ENCODE assay signal across 24 cellular contexts in genomic region chr7:52726493-52726892, GRCh38.
"Had no signal": no experiment of that assay in that cellular context is flagged by ENCODE, and none has a peak within 500 bp of the region (broad histone marks: within the 10 kb centered on the region; RNA-seq: fewer than 3 reads in every experiment).

No MANE protein-coding gene starts in this region.

- H3K27me3 ChIP-seq: cardiac muscle cell had no signal

- H3K36me3 Mint-ChIP-seq: activated naive CD4-positive, alpha-beta T cell treated with anti-CD3 and anti-CD28 coated beads, Interleukin-2, amount 50 U/mL, for 24 hours; activated naive CD8-positive, alpha-beta T cell treated with anti-CD3 and anti-CD28 coated beads, Interleukin-2, amount 10 ng/mL, durations not matched to agents 7 days and 5 days had no signal

- DNase-seq: activated CD4-positive, alpha-beta T cell treated with anti-CD3 and anti-CD28 coated beads, Interleukin-2, amount 10 ng/mL, durations not matched to agents 24 days and 14 days; activated CD4-positive, alpha-beta T cell treated with anti-CD3 and anti-CD28 coated beads, Interleukin-2, amount 50 U/mL, for 4 hours; activated CD8-positive, alpha-beta T cell treated with anti-CD3 and anti-CD28 coated beads, Interleukin-2, amount 10 ng/mL, durations not matched to agents 7 days and 5 days; activated gamma-delta T cell; activated naive CD4-positive, alpha-beta T cell treated with Interleukin-2 at 50 U/mL for 16 hours; activated naive CD8-positive, alpha-beta T cell treated with anti-CD3 and anti-CD28 coated beads, Interleukin-2, amount 10 ng/mL, durations not matched to agents 7 days and 5 days; activated T-cell treated with anti-CD3 and anti-CD28 coated beads, Interleukin-2, amount 50 U/mL, for 24 hours; amygdala; NCI-H1105; NCI-H1417 treated with DMSO at 0.1 percent for 48 hours; NCI-H187 treated with DMSO at 0.1 percent for 48 hours; NCI-H510A; NCI-H526; NCI-H748 treated with DMSO at 0.1 percent for 48 hours; SHP77; SJCRH30; SK-N-SH had no signal

- H3K4me3 ChIP-seq: cardiac muscle cell, SJCRH30 had no signal

- H3K4me1 ChIP-seq: SJCRH30 had no signal

- H3K4me3 Mint-ChIP-seq: activated CD4-positive, alpha-beta T cell treated with anti-CD3 and anti-CD28 coated beads, Interleukin-2, amount 10 ng/mL, durations not matched to agents 24 days and 14 days; activated CD8-positive, alpha-beta T cell treated with anti-CD3 and anti-CD28 coated beads, Interleukin-2, amount 10 ng/mL, durations not matched to agents 7 days and 5 days; activated naive CD4-positive, alpha-beta T cell treated with anti-CD3 and anti-CD28 coated beads, Interleukin-2, amount 50 U/mL, for 24 hours; activated naive CD8-positive, alpha-beta T cell treated with anti-CD3 and anti-CD28 coated beads, Interleukin-2, amount 10 ng/mL, durations not matched to agents 7 days and 5 days; activated T-cell treated with anti-CD3 and anti-CD28 coated beads, Interleukin-2, amount 50 U/mL, for 24 hours; central memory CD8-positive, alpha-beta T cell; T-helper 1 cell treated with Interleukin-12 subunit alpha and Interleukin-12 subunit beta and Interleukin-4 antibody, amounts not matched to agents 30 μg/mL and 1 μg/mL, for 36 hours; T-helper 2 cell treated with Interferon-gamma antibody and Interleukin-4, amounts not matched to agents 5 μg/mL and 100 μg/mL, for 36 hours had no signal

- H3K27ac Mint-ChIP-seq: activated CD4-positive, alpha-beta T cell treated with anti-CD3 and anti-CD28 coated beads, Interleukin-2, amount 10 ng/mL, durations not matched to agents 24 days and 14 days; activated CD8-positive, alpha-beta T cell treated with anti-CD3 and anti-CD28 coated beads, Interleukin-2, amount 10 ng/mL, durations not matched to agents 7 days and 5 days; activated naive CD4-positive, alpha-beta T cell treated with anti-CD3 and anti-CD28 coated beads, Interleukin-2, amount 50 U/mL, for 24 hours; activated naive CD8-positive, alpha-beta T cell treated with anti-CD3 and anti-CD28 coated beads, Interleukin-2, amount 10 ng/mL, durations not matched to agents 7 days and 5 days; activated T-cell treated with anti-CD3 and anti-CD28 coated beads, Interleukin-2, amount 50 U/mL, for 24 hours; activated T-helper 2 cell treated with anti-CD3 and anti-CD28 coated beads, Interferon-gamma antibody, Interleukin-2, Interleukin-4, amounts not matched to agents 10 μg/mL and 5 μg/mL and 100 μg/mL, durations not matched to agents 14 hours and 24 hours and 36 hours; T-helper 1 cell treated with Interleukin-12 subunit alpha and Interleukin-12 subunit beta and Interleukin-4 antibody, amounts not matched to agents 30 μg/mL and 1 μg/mL, for 36 hours; T-helper 2 cell treated with Interferon-gamma antibody and Interleukin-4, amounts not matched to agents 5 μg/mL and 100 μg/mL, for 36 hours had no signal

- H3K27me3 Mint-ChIP-seq: activated CD4-positive, alpha-beta T cell treated with anti-CD3 and anti-CD28 coated beads, Interleukin-2, amount 10 ng/mL, durations not matched to agents 24 days and 14 days; activated naive CD4-positive, alpha-beta T cell treated with anti-CD3 and anti-CD28 coated beads, Interleukin-2, amount 50 U/mL, for 24 hours; activated naive CD8-positive, alpha-beta T cell treated with anti-CD3 and anti-CD28 coated beads, Interleukin-2, amount 10 ng/mL, durations not matched to agents 7 days and 5 days; activated T-cell treated with anti-CD3 and anti-CD28 coated beads, Interleukin-2, amount 50 U/mL, for 24 hours; central memory CD8-positive, alpha-beta T cell had no signal

- H3K4me1 Mint-ChIP-seq: activated CD4-positive, alpha-beta T cell treated with anti-CD3 and anti-CD28 coated beads, Interleukin-2, amount 10 ng/mL, durations not matched to agents 24 days and 14 days; activated naive CD4-positive, alpha-beta T cell treated with anti-CD3 and anti-CD28 coated beads, Interleukin-2, amount 50 U/mL, for 24 hours; activated naive CD8-positive, alpha-beta T cell treated with anti-CD3 and anti-CD28 coated beads, Interleukin-2, amount 10 ng/mL, durations not matched to agents 7 days and 5 days; central memory CD8-positive, alpha-beta T cell had no signal

- H3K9me3 ChIP-seq: SJCRH30, SK-N-SH had no signal

- H3K27ac ChIP-seq: cardiac muscle cell, KMS-11, SJCRH30 had no signal

- H3K36me3 ChIP-seq: cardiac muscle cell, SJCRH30 had no signal

- H3K9ac ChIP-seq: KMS-11, SK-N-SH had no signal

- ATAC-seq: activated CD8-positive, alpha-beta T cell treated with anti-CD3 and anti-CD28 coated beads, Interleukin-2, amount 10 ng/mL, durations not matched to agents 7 days and 5 days had no signal

- H3K4me2 ChIP-seq: KMS-11, SK-N-SH had no signal
